Comparison of ENCODE assay signal across 11 cellular contexts in genomic region chr20:49794336-49795124, GRCh38. TPM values are rescaled to one million over a fixed set of nuclear protein-coding genes. Genes with fewer than 3 reads are reported as not detected.
A peak's percentile ranks its signal among the peaks of the same experiment; 100 is the strongest.
DNase-seq lines count a peak whose midpoint lies in the region; ATAC-seq and TF ChIP-seq lines count a peak whose summit lies in the region.
"Had no signal": no experiment of that assay in that cellular context is flagged by ENCODE, and none has a peak within 500 bp of the region (broad histone marks: within the 10 kb centered on the region; RNA-seq: fewer than 3 reads in every experiment).

No MANE protein-coding gene starts in this region.

- H3K27ac ChIP-seq in breast epithelium (no peak overlapping the region), upper lobe of left lung (peak overlapping the region; percentile 18 to 78 (median 55))
- H3K27ac ChIP-seq: ascending aorta had no signal

- no peaks in the 10 kb centered on the region for H3K4me1 ChIP-seq in breast epithelium
- peaks cover 24 to 47% (median 34%) of the 10 kb centered on the region in 4 donors for H3K4me1 ChIP-seq in upper lobe of left lung
- H3K4me1 ChIP-seq: ascending aorta had no signal

- no TSS peak for BruUV-seq in MCF 10A (replicated peaks; lab: Mats Ljungman, UMichigan)

- no peak overlapping the region for H3K4me3 ChIP-seq in breast epithelium
- H3K4me3 ChIP-seq in upper lobe of left lung: no peak overlapping the region
- H3K4me3 ChIP-seq: ascending aorta had no signal

- H3K36me3 Mint-ChIP-seq in MCF 10A (ENCODE audit: insufficient read depth, unreplicated experiment): peaks cover 4% of the 10 kb centered on the region
- H3K36me3 Mint-ChIP-seq in T-helper 2 cell treated with Interferon-gamma antibody and Interleukin-4, amounts not matched to agents 5 μg/mL and 100 μg/mL, for 36 hours (ENCODE audit: low read depth): no peaks in the 10 kb centered on the region

- H3K27ac Mint-ChIP-seq in MCF 10A (ENCODE audit: low read depth, unreplicated experiment): peak overlapping the region; percentile 33
- peak overlapping the region; percentile 80 for H3K27ac Mint-ChIP-seq in T-helper 2 cell treated with Interferon-gamma antibody and Interleukin-4, amounts not matched to agents 5 μg/mL and 100 μg/mL, for 36 hours

- H3K27me3 ChIP-seq in breast epithelium (no peaks in the 10 kb centered on the region), upper lobe of left lung (no peaks in the 10 kb centered on the region)
- H3K27me3 ChIP-seq: ascending aorta had no signal

- POLR2A ChIA-PET in MCF 10A (lab: Yijun Ruan, JAX): interaction anchor here (0.6 to 1.4 kb wide), 7 partner anchors 10 to 104 kb away, joined by 3 to 4 read pairs (median 3); no protein-coding TSS in a partner anchor

- peak; percentile 40 for DNase-seq in MCF 10A (ENCODE audit: unreplicated experiment)
- DNase-seq in breast epithelium (ENCODE audit: low spot score in 2 of 2): no peak
- DNase-seq in T-helper 2 cell treated with Interferon-gamma antibody and Interleukin-4, amounts not matched to agents 5 μg/mL and 100 μg/mL, for 36 hours (ENCODE audit: low spot score): peak; percentile 56
- peak; percentile 30 for DNase-seq in kidney tubule cell (ENCODE audit: low spot score)
- DNase-seq in upper lobe of left lung: peak in 1 of 2 donors; percentile 84
- DNase-seq in islet precursor cell: no peak
- DNase-seq in SW 1271 (lab: John Stamatoyannopoulos, UW): no peak
- DNase-seq: HCEC 1CT, NCI-H748 treated with DMSO at 0.1 percent for 48 hours had no signal

- H3K9me3 ChIP-seq in breast epithelium: no peaks in the 10 kb centered on the region
- H3K9me3 ChIP-seq in upper lobe of left lung: no peaks in the 10 kb centered on the region
- H3K9me3 ChIP-seq: ascending aorta had no signal

- intact Hi-C loops in MCF 10A (cut with micrococcal nuclease): no loop called here
- intact Hi-C loops in breast epithelium (cut with DNase I; ENCODE audit: low total_unique reads): no loop called here

- WGBS in upper lobe of left lung, 2 donors: 46 to 55% methylated on average over 9 to 10 of the region's 10 CpGs

- H3K36me3 ChIP-seq in breast epithelium: no peaks in the 10 kb centered on the region
- no peaks in the 10 kb centered on the region for H3K36me3 ChIP-seq in upper lobe of left lung
- H3K36me3 ChIP-seq: ascending aorta had no signal

- H3K9me3 Mint-ChIP-seq in MCF 10A (ENCODE audit: unreplicated experiment): no peaks in the 10 kb centered on the region
- H3K9me3 Mint-ChIP-seq in T-helper 2 cell treated with Interferon-gamma antibody and Interleukin-4, amounts not matched to agents 5 μg/mL and 100 μg/mL, for 36 hours: no peaks in the 10 kb centered on the region

- TF ChIP-seq CTCF in MCF 10A (IDR thresholded peaks at IDR 0.05; ENCODE audit: unreplicated experiment) (no peak), breast epithelium (IDR thresholded peaks at IDR 0.05) (no peak), upper lobe of left lung (IDR thresholded peaks at IDR 0.05) (no peak)

- H3K4me3 Mint-ChIP-seq in MCF 10A (ENCODE audit: unreplicated experiment): no peak overlapping the region
- H3K4me3 Mint-ChIP-seq in T-helper 2 cell treated with Interferon-gamma antibody and Interleukin-4, amounts not matched to agents 5 μg/mL and 100 μg/mL, for 36 hours: peak overlapping the region; percentile 44

- H3K4me1 Mint-ChIP-seq in MCF 10A (ENCODE audit: insufficient read depth, unreplicated experiment): peaks cover 16% of the 10 kb centered on the region
- peaks cover 39% of the 10 kb centered on the region for H3K4me1 Mint-ChIP-seq in T-helper 2 cell treated with Interferon-gamma antibody and Interleukin-4, amounts not matched to agents 5 μg/mL and 100 μg/mL, for 36 hours (ENCODE audit: low read depth)

- CTCF ChIA-PET in MCF 10A (lab: Yijun Ruan, JAX): interaction anchor here (1.0 to 1.4 kb wide), 4 partner anchors 9 to 186 kb away, joined by 3 to 4 read pairs (median 4); no protein-coding TSS in a partner anchor

- H3K27me3 Mint-ChIP-seq in MCF 10A (ENCODE audit: insufficient read depth, unreplicated experiment): no peaks in the 10 kb centered on the region
- H3K27me3 Mint-ChIP-seq in T-helper 2 cell treated with Interferon-gamma antibody and Interleukin-4, amounts not matched to agents 5 μg/mL and 100 μg/mL, for 36 hours (ENCODE audit: low read depth): peaks cover 5% of the 10 kb centered on the region

- peak in 1 of 4 donors; percentile 29 for TF ChIP-seq EP300 in upper lobe of left lung (IDR thresholded peaks at IDR 0.05)

- TF ChIP-seq POLR2A in breast epithelium (IDR thresholded peaks at IDR 0.05): no peak
- TF ChIP-seq POLR2A in upper lobe of left lung (IDR thresholded peaks at IDR 0.05): no peak

- ATAC-seq in upper lobe of left lung (ENCODE audit: low FRiP score in 2 of 2): peak; percentile 56 to 75
- no peak for ATAC-seq in GM18858 (IDR thresholded peaks at IDR 0.05; ENCODE audit: unreplicated experiment)

RNA-seq across cellular contexts. Expression of gene SLC9A8, which starts 18.1 kb away (rescaled TPM):
- total RNA-seq in MCF 10A (2022) (14.6 and 16.5 TPM in 2 replicates), breast epithelium (10 to 100 TPM; 11.8 to 13.5 (median 13.3) TPM), upper lobe of left lung (10 to 100 TPM; 13.2 to 19.6 (median 17.2) TPM)

Comparison
In these comparisons a context has a peak if more than half of its experiments do, and no peak if none do; other contexts are left out.
1. DNase-seq: peak in MCF 10A (single experiment), T-helper 2 cell treated with Interferon-gamma antibody and Interleukin-4, amounts not matched to agents 5 μg/mL and 100 μg/mL, for 36 hours (single experiment) and kidney tubule cell (single experiment); none in breast epithelium (0 of 2), islet precursor cell (single experiment) and SW 1271 (0 of 2).
2. H3K27ac ChIP-seq: peak in upper lobe of left lung (4 of 4); none in breast epithelium (0 of 2).